17 cellular contexts compared by ENCODE assay signal in genomic region chr17:34610038-34610437, GRCh38. TPM values are rescaled to one million over a fixed set of nuclear protein-coding genes. Genes with fewer than 3 reads are reported as not detected.
DNase-seq lines count a peak whose midpoint lies in the region; TF ChIP-seq lines count a peak whose summit lies in the region.
"Had no signal": no experiment of that assay in that cellular context is flagged by ENCODE, and none has a peak within 500 bp of the region (broad histone marks: within the 10 kb centered on the region; RNA-seq: fewer than 3 reads in every experiment).

No MANE protein-coding gene starts in this region.

- H3K27me3 ChIP-seq in WERI-Rb-1 (ENCODE audit: insufficient read depth, low read depth, severe bottlenecking) (no peaks in the 10 kb centered on the region), SJCRH30 (peaks cover 36% of the 10 kb centered on the region), PC-9 (ENCODE audit: insufficient read depth, low read depth) (peaks cover 84% of the 10 kb centered on the region)
- H3K27me3 ChIP-seq: BLaER1 had no signal

- no peak overlapping the region for H3K27ac ChIP-seq in WERI-Rb-1
- H3K27ac ChIP-seq in SJCRH30: no peak overlapping the region
- H3K27ac ChIP-seq in PC-9: no peak overlapping the region
- H3K27ac ChIP-seq: BLaER1 had no signal

- H3K9me2 ChIP-seq in PC-9 (ENCODE audit: insufficient read depth): no peaks in the 10 kb centered on the region

- no peaks in the 10 kb centered on the region for H3K36me3 ChIP-seq in WERI-Rb-1
- no peaks in the 10 kb centered on the region for H3K36me3 ChIP-seq in SJCRH30
- H3K36me3 ChIP-seq in PC-9 (ENCODE audit: low read depth): no peaks in the 10 kb centered on the region
- H3K36me3 ChIP-seq: BLaER1 had no signal

- intact Hi-C loops in PC-9 (cut with micrococcal nuclease; ENCODE audit: unreplicated experiment): no loop called here

- no peaks in the 10 kb centered on the region for H3K79me2 ChIP-seq in PC-9 (ENCODE audit: low read depth)

- no peak overlapping the region for H3K4me2 ChIP-seq in PC-9
- H3K4me2 ChIP-seq: BLaER1, GM23338 had no signal

- TF ChIP-seq CTCF in glutamatergic neuron (IDR thresholded peaks at IDR 0.05; ENCODE audit: partially characterized antibody, unreplicated experiment) (no peak), nephron (IDR thresholded peaks at IDR 0.05; ENCODE audit: unreplicated experiment in 3 of 3) (no peak), WERI-Rb-1 (IDR thresholded peaks at IDR 0.05; ENCODE audit: low read depth, low read length) (no peak), PC-9 (conservative IDR thresholded peaks at IDR 0.05) (no peak)

- POLR2A ChIA-PET in PC-9 (lab: Charles Lee; ENCODE audit: unreplicated experiment): no interaction called here

- H3K4me1 ChIP-seq in SJCRH30 (no peaks in the 10 kb centered on the region), PC-9 (replicated peaks; ENCODE audit: insufficient read depth) (no peaks in the 10 kb centered on the region)

- H3K4me1 Mint-ChIP-seq in activated naive CD4-positive, alpha-beta T cell treated with anti-CD3 and anti-CD28 coated beads, Interleukin-2, amount 50 U/mL, for 24 hours: no peaks in the 10 kb centered on the region
- H3K4me1 Mint-ChIP-seq in glutamatergic neuron (ENCODE audit: low read depth, unreplicated experiment): peaks cover 67% of the 10 kb centered on the region
- peaks cover 81% of the 10 kb centered on the region for H3K4me1 Mint-ChIP-seq in nephron
- H3K4me1 Mint-ChIP-seq: CD14-positive monocyte had no signal

- CTCF ChIA-PET in PC-9 (lab: Charles Lee): no interaction called here

- H3K4me3 ChIP-seq in WERI-Rb-1 (ENCODE audit: low read depth, low read length): no peak overlapping the region
- H3K4me3 ChIP-seq in SJCRH30: no peak overlapping the region
- H3K4me3 ChIP-seq in PC-9: no peak overlapping the region
- H3K4me3 ChIP-seq: BLaER1, GM23338 had no signal

- H3K9me3 Mint-ChIP-seq in activated naive CD4-positive, alpha-beta T cell treated with anti-CD3 and anti-CD28 coated beads, Interleukin-2, amount 50 U/mL, for 24 hours: no peaks in the 10 kb centered on the region
- peaks cover 19% of the 10 kb centered on the region for H3K9me3 Mint-ChIP-seq in glutamatergic neuron (ENCODE audit: unreplicated experiment)
- H3K9me3 Mint-ChIP-seq in nephron: no peaks in the 10 kb centered on the region
- H3K9me3 Mint-ChIP-seq: GM23338 had no signal

- H3K27ac Mint-ChIP-seq in activated naive CD4-positive, alpha-beta T cell treated with anti-CD3 and anti-CD28 coated beads, Interleukin-2, amount 50 U/mL, for 24 hours: peak overlapping the region; percentile 14
- H3K27ac Mint-ChIP-seq in glutamatergic neuron (ENCODE audit: unreplicated experiment) (peak overlapping the region; percentile 89), nephron (peak overlapping the region; percentile 79 to 88 (median 86))
- H3K27ac Mint-ChIP-seq: CD14-positive monocyte; CD4-positive, alpha-beta memory T cell; GM23338 had no signal

- no peaks in the 10 kb centered on the region for H3F3A ChIP-seq in PC-9 (ENCODE audit: insufficient read depth, low read depth)

- no peak overlapping the region for H3K4me3 Mint-ChIP-seq in activated naive CD4-positive, alpha-beta T cell treated with anti-CD3 and anti-CD28 coated beads, Interleukin-2, amount 50 U/mL, for 24 hours
- peak overlapping the region; percentile 26 for H3K4me3 Mint-ChIP-seq in glutamatergic neuron (ENCODE audit: unreplicated experiment)
- peak overlapping the region in 2 of 3 experiments; percentile 24 to 36 for H3K4me3 Mint-ChIP-seq in nephron
- H3K4me3 Mint-ChIP-seq: CD14-positive monocyte; CD4-positive, alpha-beta memory T cell; GM23338 had no signal

- H3K9me3 ChIP-seq in WERI-Rb-1 (ENCODE audit: severe bottlenecking) (no peaks in the 10 kb centered on the region), SJCRH30 (replicated peaks) (no peaks in the 10 kb centered on the region), PC-9 (ENCODE audit: insufficient read depth, low read depth) (no peaks in the 10 kb centered on the region)
- H3K9me3 ChIP-seq: BLaER1 had no signal

- BruUV-seq in PC-9 (replicated peaks; lab: Mats Ljungman, UMichigan): no TSS peak

- H2AFZ ChIP-seq in PC-9: no peak overlapping the region
- H2AFZ ChIP-seq: GM23338 had no signal

- DNase-seq in activated naive CD4-positive, alpha-beta T cell treated with Interleukin-2 at 50 U/mL for 16 hours: no peak
- no peak for DNase-seq in glutamatergic neuron
- DNase-seq in WERI-Rb-1: no peak
- DNase-seq in SJCRH30: no peak
- DNase-seq in PC-9: no peak
- DNase-seq: 8988T; CD4-positive, alpha-beta memory T cell; DMS153; DMS79; GDM1; H7 had no signal

- no peaks in the 10 kb centered on the region for H3K36me3 Mint-ChIP-seq in activated naive CD4-positive, alpha-beta T cell treated with anti-CD3 and anti-CD28 coated beads, Interleukin-2, amount 50 U/mL, for 24 hours
- H3K36me3 Mint-ChIP-seq in glutamatergic neuron (ENCODE audit: unreplicated experiment) (no peaks in the 10 kb centered on the region), nephron (ENCODE audit: low read depth) (no peaks in the 10 kb centered on the region)
- H3K36me3 Mint-ChIP-seq: CD14-positive monocyte; CD4-positive, alpha-beta memory T cell had no signal

- H4K20me1 ChIP-seq in PC-9 (ENCODE audit: insufficient read depth): no peaks in the 10 kb centered on the region
- H4K20me1 ChIP-seq: BLaER1 had no signal

- H3K27me3 Mint-ChIP-seq in activated naive CD4-positive, alpha-beta T cell treated with anti-CD3 and anti-CD28 coated beads, Interleukin-2, amount 50 U/mL, for 24 hours: peaks cover 38% of the 10 kb centered on the region
- H3K27me3 Mint-ChIP-seq in glutamatergic neuron (ENCODE audit: unreplicated experiment) (peaks cover 7% of the 10 kb centered on the region), nephron (ENCODE audit: low read depth) (peaks cover 20% of the 10 kb centered on the region)

RNA-seq across cellular contexts. Expression of gene TMEM132E, which starts 30.7 kb away (rescaled TPM):
- total RNA-seq in glutamatergic neuron (ENCODE audit: unreplicated experiment) (93.6 TPM), PC-9 (2021) (not detected in 2 replicates)
- total RNA-seq in SJCRH30 (2014; rRNA removed; shearing (Covaris generic)): not detected in 2 replicates
- total RNA-seq: Daoy had no signal

Comparison
In these comparisons a context has a peak if more than half of its experiments do, and no peak if none do; other contexts are left out.
1. H3K27ac Mint-ChIP-seq: peak in every context shown above with its lines; median percentile 89 in glutamatergic neuron; 86 in nephron; 14 in activated naive CD4-positive, alpha-beta T cell treated with anti-CD3 and anti-CD28 coated beads, Interleukin-2, amount 50 U/mL, for 24 hours.
2. RNA of gene TMEM132E, which starts 30.7 kb away (total RNA-seq): 93.6 TPM in glutamatergic neuron (single experiment); not detected in SJCRH30 and not detected in PC-9; every median in the first group is over 10 times any median in the second.